In genomic region chr15:74095610-74096009, GRCh38 we compare ENCODE assay signal across 6 cellular contexts. TPM values are rescaled to one million over a fixed set of nuclear protein-coding genes. Genes with fewer than 3 reads are reported as not detected.
"Had no signal": no experiment of that assay in that cellular context is flagged by ENCODE, and none has a peak within 500 bp of the region (broad histone marks: within the 10 kb centered on the region; RNA-seq: fewer than 3 reads in every experiment).

No MANE protein-coding gene starts in this region.

RNA-seq across cellular contexts. Expression of gene GOLGA6A, which starts 13.3 kb away (rescaled TPM):
- total RNA-seq: HT-29, HT1080, IMR-90, K562 had no signal
- polyA plus RNA-seq: IgD-negative memory B cell, IMR-90, K562 had no signal

RNA-seq across cellular contexts. Expression of gene ISLR2, which starts 34.8 kb away (rescaled TPM):
- total RNA-seq: HepG2, HT-29, HT1080, IMR-90, K562 had no signal
- polyA plus RNA-seq: HepG2, IgD-negative memory B cell, IMR-90, K562 had no signal
